Comparison of ENCODE assay signal across 8 cellular contexts in the genomic region with DNA sequence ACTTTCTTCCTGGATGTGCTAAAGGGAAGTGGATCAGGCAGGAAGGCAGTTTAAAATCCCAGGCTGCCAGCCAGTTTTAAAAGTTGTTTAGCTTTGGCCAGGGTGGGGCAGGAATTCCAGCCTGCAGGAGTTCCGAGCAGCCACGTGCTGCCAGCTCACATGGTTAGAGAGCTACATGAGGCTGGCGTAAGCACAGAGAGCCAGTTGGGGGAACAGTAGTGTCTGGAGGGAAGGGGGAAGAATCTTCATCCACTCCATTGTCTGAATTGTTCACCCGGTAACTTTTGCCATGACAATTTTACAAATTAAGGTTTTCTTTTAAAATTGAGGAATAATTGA. TPM values are rescaled to one million over a fixed set of nuclear protein-coding genes. Genes with fewer than 3 reads are reported as not detected.
DNase-seq lines count a peak whose midpoint lies in the region; ATAC-seq and TF ChIP-seq lines count a peak whose summit lies in the region.

No MANE protein-coding gene starts in this region.

- no peak overlapping the region for H2AFZ ChIP-seq in smooth muscle cell (ENCODE audit: low read depth)

- no peak for TF ChIP-seq CTCF in ascending aorta (IDR thresholded peaks at IDR 0.05)
- TF ChIP-seq CTCF in smooth muscle cell (IDR thresholded peaks at IDR 0.05; ENCODE audit: borderline replicate concordance, insufficient read depth, poor library complexity, severe bottlenecking) = no peak

- peaks cover 14% of the 10 kb centered on the region for H3K4me1 ChIP-seq in HUES48 (ENCODE audit: control insufficient read depth, insufficient read depth, low read length)
- peaks cover 25 to 43% of the 10 kb centered on the region in 2 donors for H3K4me1 ChIP-seq in ascending aorta
- peaks cover 4% of the 10 kb centered on the region; the same call in 1 of the 2 replicates for H3K4me1 ChIP-seq in iPS-20b (ENCODE audit: insufficient read depth, low read length)
- H3K4me1 ChIP-seq in smooth muscle cell (ENCODE audit: low read depth) = peaks cover 12% of the 10 kb centered on the region

- H3K9me3 ChIP-seq in HUES48 (ENCODE audit: control insufficient read depth, insufficient read depth, low read length) = no peaks in the 10 kb centered on the region
- peaks cover 0 to 3% of the 10 kb centered on the region in 2 donors for H3K9me3 ChIP-seq in ascending aorta
- H3K9me3 ChIP-seq in iPS-20b (ENCODE audit: insufficient read depth, low read depth, low read length) = no peaks in the 10 kb centered on the region
- no peaks in the 10 kb centered on the region for H3K9me3 ChIP-seq in smooth muscle cell (replicated peaks; ENCODE audit: low read depth)

- H3K36me3 ChIP-seq in HUES48 (ENCODE audit: control insufficient read depth, insufficient read depth, low read length) (peaks cover 31% of the 10 kb centered on the region), ascending aorta (peaks cover 19 to 24% of the 10 kb centered on the region in 2 donors), iPS-20b (ENCODE audit: insufficient read depth, low read depth, low read length) (peaks cover 32% of the 10 kb centered on the region), smooth muscle cell (ENCODE audit: low read depth) (no peaks in the 10 kb centered on the region)

- H3K79me2 ChIP-seq in smooth muscle cell (ENCODE audit: low read depth) = no peaks in the 10 kb centered on the region

- H4K20me1 ChIP-seq in smooth muscle cell (ENCODE audit: low read depth) = no peaks in the 10 kb centered on the region

- DNase-seq in AG20443 (ENCODE audit: low spot score) = peak; percentile 85
- peak; percentile 74 to 93 for DNase-seq in ascending aorta (ENCODE audit: low spot score in 2 of 2)
- no peak for DNase-seq in smooth muscle cell (lab: John Stamatoyannopoulos, UW; ENCODE audit: unreplicated experiment)
- DNase-seq in stimulated activated CD4-positive, alpha-beta T cell treated with anti-CD3 and anti-CD28 coated beads, Interleukin-4, amount 100 ng/mL, for 24 hours = no peak
- DNase-seq in T-helper 9 cell = no peak

- intact Hi-C loops in ascending aorta (cut with DNase I) = loop anchor here (1.0 kb wide), 1 partner anchor 12 kb away; the partner anchor contains the start of gene CDC25B

- no peak for ATAC-seq in HG02588 (IDR thresholded peaks at IDR 0.05; ENCODE audit: unreplicated experiment)

- H3K27me3 ChIP-seq in HUES48 (ENCODE audit: control insufficient read depth, insufficient read depth, low read length) = no peaks in the 10 kb centered on the region
- H3K27me3 ChIP-seq in ascending aorta = no peaks in the 10 kb centered on the region
- no peaks in the 10 kb centered on the region for H3K27me3 ChIP-seq in iPS-20b (ENCODE audit: insufficient read depth, low read length)
- no peaks in the 10 kb centered on the region for H3K27me3 ChIP-seq in smooth muscle cell (ENCODE audit: low read depth)

- 14% methylated on average over 4 of the region's 4 CpGs for WGBS in smooth muscle cell (ENCODE audit: low lambda C conversion rate)

- H3F3A ChIP-seq in smooth muscle cell (ENCODE audit: low read depth) = peaks cover 37% of the 10 kb centered on the region

- H3K4me2 ChIP-seq in smooth muscle cell = peak overlapping the region; percentile 31

- H3K9ac ChIP-seq in HUES48 (ENCODE audit: low read depth, low read length) (no peak overlapping the region), iPS-20b (ENCODE audit: low read depth, low read length) (peak overlapping the region; percentile 13; the same call in 1 of the 2 replicates), smooth muscle cell (ENCODE audit: low read depth) (no peak overlapping the region)

- no peak overlapping the region for H3K4me3 ChIP-seq in HUES48 (ENCODE audit: low read depth, low read length)
- H3K4me3 ChIP-seq in ascending aorta = peak overlapping the region in 1 of 2 donors; percentile 5
- no peak overlapping the region for H3K4me3 ChIP-seq in iPS-20b (ENCODE audit: low read length)
- no peak overlapping the region for H3K4me3 ChIP-seq in smooth muscle cell

- H3K27ac ChIP-seq in HUES48 (ENCODE audit: low read depth, low read length) (peak overlapping the region; percentile 46), ascending aorta (peak overlapping the region; percentile 94 to 97), iPS-20b (ENCODE audit: low read length) (no peak overlapping the region), smooth muscle cell (ENCODE audit: low read depth) (peak overlapping the region; percentile 60)

RNA-seq across cellular contexts. Expression of gene CDC25B, which starts 12.0 kb away (rescaled TPM):
- 60.6 TPM for total RNA-seq in ascending aorta
- 9.5 and 14.7 TPM in 2 replicates for total RNA-seq in smooth muscle cell
- polyA plus RNA-seq in smooth muscle cell = 11.1 and 14.8 TPM in 2 replicates

RNA-seq across cellular contexts. Expression of gene AP5S1, which starts 12.2 kb away (rescaled TPM):
- total RNA-seq in ascending aorta (38.5 TPM), smooth muscle cell (3.1 and 9.9 TPM in 2 replicates)
- 10.9 and 14.7 TPM in 2 replicates for polyA plus RNA-seq in smooth muscle cell

RNA-seq across cellular contexts. Expression of gene CENPB, which starts 21.6 kb away (rescaled TPM):
- 173 TPM for total RNA-seq in ascending aorta
- total RNA-seq in smooth muscle cell = 23.6 TPM in 2 replicates
- 10.4 and 13.4 TPM in 2 replicates for polyA plus RNA-seq in smooth muscle cell

RNA-seq across cellular contexts. Expression of gene SPEF1, which starts 26.9 kb away (rescaled TPM):
- total RNA-seq in ascending aorta = not detected
- total RNA-seq in smooth muscle cell = 0.36 and 0.72 TPM in 2 replicates
- 0.32 and 0.47 TPM in 2 replicates for polyA plus RNA-seq in smooth muscle cell

RNA-seq across cellular contexts. Expression of gene MAVS, which starts 38.5 kb away (rescaled TPM):
- total RNA-seq in ascending aorta (35.2 TPM), smooth muscle cell (12.5 and 12.8 TPM in 2 replicates)
- polyA plus RNA-seq in smooth muscle cell = 7.8 and 10.0 TPM in 2 replicates

Comparison
In these comparisons a context has a peak if more than half of its experiments do, and no peak if none do; other contexts are left out.
1. DNase-seq: peak in AG20443 (single experiment) and ascending aorta (2 of 2); none in smooth muscle cell (single experiment), stimulated activated CD4-positive, alpha-beta T cell treated with anti-CD3 and anti-CD28 coated beads, Interleukin-4, amount 100 ng/mL, for 24 hours (single experiment) and T-helper 9 cell (single experiment).